ENCODE assay signal across 1 cellular context in the genomic region with DNA sequence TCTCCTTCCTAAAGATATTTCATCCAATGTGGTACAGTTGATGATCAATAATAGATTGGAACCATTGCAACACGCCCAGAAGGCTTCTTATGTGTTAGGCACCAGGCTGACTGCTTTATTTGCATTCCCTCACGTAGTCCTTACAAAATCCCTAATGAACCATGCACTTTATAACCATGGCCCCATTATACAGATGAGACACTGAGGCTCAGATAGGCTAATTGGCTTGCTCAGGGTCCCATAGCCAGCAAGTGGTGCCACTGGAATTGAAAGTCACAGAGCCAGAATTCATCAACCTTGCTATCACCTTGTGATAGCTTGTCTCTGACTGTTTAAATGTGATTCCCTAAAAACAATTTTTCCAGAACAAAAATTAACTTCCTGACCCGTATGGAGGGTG.
TF ChIP-seq lines count a peak whose summit lies in the region.

No MANE protein-coding gene starts in this region.

TF ChIP-seq in IMR-90, 13 proteins besides CTCF, POLR2A, EP300 and RAD21:
- no peak for TF ChIP-seq RCOR1 (IDR thresholded peaks at IDR 0.05; ENCODE audit: insufficient replicate concordance, low read length)
- no peak for TF ChIP-seq NFE2L2 (IDR thresholded peaks at IDR 0.05; ENCODE audit: low read depth, low read length)
- TF ChIP-seq MXI1 (IDR thresholded peaks at IDR 0.05; ENCODE audit: borderline replicate concordance, low read depth, low read length), result no peak
- TF ChIP-seq MAZ (IDR thresholded peaks at IDR 0.05; ENCODE audit: borderline replicate concordance, low read depth, low read length), result no peak
- no peak for TF ChIP-seq BHLHE40 (IDR thresholded peaks at IDR 0.05; ENCODE audit: low read depth, low read length)
- TF ChIP-seq CHD1 (IDR thresholded peaks at IDR 0.05; ENCODE audit: low read depth, low read length), result no peak
- TF ChIP-seq RFX5 (IDR thresholded peaks at IDR 0.05; ENCODE audit: low read depth, low read length), result no peak
- TF ChIP-seq SMC3 (IDR thresholded peaks at IDR 0.05; ENCODE audit: low read depth, low read length), result no peak
- TF ChIP-seq, protein P1, sequence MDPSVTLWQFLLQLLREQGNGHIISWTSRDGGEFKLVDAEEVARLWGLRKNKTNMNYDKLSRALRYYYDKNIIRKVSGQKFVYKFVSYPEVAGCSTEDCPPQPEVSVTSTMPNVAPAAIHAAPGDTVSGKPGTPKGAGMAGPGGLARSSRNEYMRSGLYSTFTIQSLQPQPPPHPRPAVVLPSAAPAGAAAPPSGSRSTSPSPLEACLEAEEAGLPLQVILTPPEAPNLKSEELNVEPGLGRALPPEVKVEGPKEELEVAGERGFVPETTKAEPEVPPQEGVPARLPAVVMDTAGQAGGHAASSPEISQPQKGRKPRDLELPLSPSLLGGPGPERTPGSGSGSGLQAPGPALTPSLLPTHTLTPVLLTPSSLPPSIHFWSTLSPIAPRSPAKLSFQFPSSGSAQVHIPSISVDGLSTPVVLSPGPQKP (IDR thresholded peaks at IDR 0.05; ENCODE audit: borderline replicate concordance, low read depth, low read length), result no peak
- TF ChIP-seq MAFK (IDR thresholded peaks at IDR 0.05; ENCODE audit: low read depth, low read length), result no peak
- no peak for TF ChIP-seq CEBPB (IDR thresholded peaks at IDR 0.05; ENCODE audit: low read depth, low read length)
- TF ChIP-seq, protein P2, sequence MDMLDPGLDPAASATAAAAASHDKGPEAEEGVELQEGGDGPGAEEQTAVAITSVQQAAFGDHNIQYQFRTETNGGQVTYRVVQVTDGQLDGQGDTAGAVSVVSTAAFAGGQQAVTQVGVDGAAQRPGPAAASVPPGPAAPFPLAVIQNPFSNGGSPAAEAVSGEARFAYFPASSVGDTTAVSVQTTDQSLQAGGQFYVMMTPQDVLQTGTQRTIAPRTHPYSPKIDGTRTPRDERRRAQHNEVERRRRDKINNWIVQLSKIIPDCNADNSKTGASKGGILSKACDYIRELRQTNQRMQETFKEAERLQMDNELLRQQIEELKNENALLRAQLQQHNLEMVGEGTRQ (IDR thresholded peaks at IDR 0.05; ENCODE audit: low read depth, low read length), result no peak
- no peak for TF ChIP-seq FOS (IDR thresholded peaks at IDR 0.05; ENCODE audit: low read depth, low read length)
